ENCODE assay signal across 18 cellular contexts in the genomic region with DNA sequence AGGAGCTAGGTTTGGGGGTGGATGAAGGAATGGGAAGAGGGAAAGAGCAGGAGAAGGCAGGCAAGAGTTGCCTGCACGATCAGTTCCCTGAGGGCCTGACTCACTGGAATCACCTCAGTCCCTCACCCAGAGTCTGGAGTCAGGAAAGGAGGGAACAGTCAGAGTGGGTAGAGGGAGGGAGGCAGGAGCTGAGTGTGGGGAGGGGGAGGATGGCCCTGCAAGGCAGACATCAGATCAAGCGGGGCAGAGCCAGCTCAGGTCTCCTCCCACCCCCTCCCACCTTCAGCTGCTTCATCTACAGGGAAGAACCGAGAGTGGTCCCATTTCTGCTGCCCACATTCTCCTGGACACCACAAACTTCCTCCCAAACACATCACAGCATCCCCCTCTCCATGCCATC.
"Had no signal": no experiment of that assay in that cellular context is flagged by ENCODE, and none has a peak within 500 bp of the region (broad histone marks: within the 10 kb centered on the region; RNA-seq: fewer than 3 reads in every experiment).

No MANE protein-coding gene starts in this region.

- H3K36me3 Mint-ChIP-seq: natural killer cell had no signal

- H3K27ac Mint-ChIP-seq: natural killer cell, progenitor cell of endocrine pancreas had no signal

- ATAC-seq: esophagus mucosa, heart left ventricle, left colon, natural killer cell, pancreas had no signal

- H3K36me3 ChIP-seq: heart left ventricle, pancreas, stomach had no signal

- H3K4me3 ChIP-seq: coronary artery, heart left ventricle, pancreas, stomach had no signal

- H3K27ac ChIP-seq: coronary artery, pancreas, stomach had no signal

- H3K27me3 ChIP-seq: pancreas had no signal

- H3K4me1 ChIP-seq: pancreas had no signal

- DNase-seq: effector memory CD4-positive, alpha-beta T cell; heart left ventricle; hippocampal formation; left colon; natural killer cell; occipital lobe; pancreas; retina; small intestine; stimulated activated CD4-positive, alpha-beta T cell treated with anti-CD3 and anti-CD28 coated beads, Interleukin-12 subunit alpha, Interleukin-12 subunit beta, amount 100 ng/mL, for 4 hours; stimulated activated naive CD4-positive, alpha-beta T cell; stomach; substantia nigra; trophoblast cell had no signal

- H3K9me3 ChIP-seq: heart left ventricle, pancreas, stomach had no signal

- H3K4me3 Mint-ChIP-seq: natural killer cell, neural crest cell had no signal
